In genomic region chr17:37406635-37407455, GRCh38 we compare ENCODE assay signal across 1 cellular context.
TF ChIP-seq lines count a peak whose summit lies in the region.

Gene ACACA (minus strand): TSS chr17:37406836. CDS start chr17:37406299, 537 bp downstream.
Gene TADA2A (plus strand): TSS chr17:37406886. CDS start chr17:37411366, 4,480 bp downstream.

TF ChIP-seq in HepG2, 621 proteins besides CTCF, POLR2A, EP300 and RAD21 (continued from another document and continues in another):
- no peak; the same call in 1 of the 2 replicates for TF ChIP-seq ARID5B (CRISPR knock-in tag; IDR thresholded peaks at IDR 0.05)
- TF ChIP-seq ZNF451 (CRISPR knock-in tag; IDR thresholded peaks at IDR 0.05), result peak; percentile 88
- no peak for TF ChIP-seq PREB (CRISPR knock-in tag; IDR thresholded peaks at IDR 0.05)
- TF ChIP-seq SP1 (IDR thresholded peaks at IDR 0.05), result no peak
- peak; percentile 43 for TF ChIP-seq SP1 (CRISPR knock-in tag; IDR thresholded peaks at IDR 0.05)
- TF ChIP-seq SETDB1 (CRISPR knock-in tag; IDR thresholded peaks at IDR 0.05; ENCODE audit: borderline replicate concordance), result no peak
- peak in 1 of 2 experiments; percentile 36; a peak in 1 of 4 replicates for TF ChIP-seq ATF4 (CRISPR knock-in tag; IDR thresholded peaks at IDR 0.05)
- peak; percentile 55 for TF ChIP-seq AGO2 (optimal IDR thresholded peaks at IDR 0.05; ENCODE audit: low read depth, low read length)
- TF ChIP-seq ZNF24 (IDR thresholded peaks at IDR 0.05), result no peak
- no peak for TF ChIP-seq PITX1 (CRISPR knock-in tag; IDR thresholded peaks at IDR 0.05)
- TF ChIP-seq ZSCAN21 (CRISPR knock-in tag; IDR thresholded peaks at IDR 0.05; ENCODE audit: borderline replicate concordance), result no peak
- no peak for TF ChIP-seq GZF1 (CRISPR knock-in tag; IDR thresholded peaks at IDR 0.05)
- TF ChIP-seq CREM (IDR thresholded peaks at IDR 0.05), result no peak
- no peak for TF ChIP-seq CREM (CRISPR knock-in tag; IDR thresholded peaks at IDR 0.05)
- no peak for TF ChIP-seq PLRG1 (conservative IDR thresholded peaks at IDR 0.05)
- peak; percentile 36; the same call in 1 of the 2 replicates for TF ChIP-seq ERF (CRISPR knock-in tag; IDR thresholded peaks at IDR 0.05)
- TF ChIP-seq ZNF232 (CRISPR knock-in tag; IDR thresholded peaks at IDR 0.05; ENCODE audit: borderline replicate concordance), result peak; percentile 75; the same call in 1 of the 2 replicates
- no peak for TF ChIP-seq XBP1 (CRISPR knock-in tag; IDR thresholded peaks at IDR 0.05)
- no peak for TF ChIP-seq CBX2 (IDR thresholded peaks at IDR 0.05; ENCODE audit: low read depth, low read length)
- TF ChIP-seq CBX2 (CRISPR knock-in tag; IDR thresholded peaks at IDR 0.05; ENCODE audit: low read depth), result no peak
- 0 out of 2 replicates have a peak, but pooled peaks have one; percentile 59 for TF ChIP-seq ZSCAN29 (CRISPR knock-in tag; conservative IDR thresholded peaks at IDR 0.05)
- TF ChIP-seq ZNF597 (CRISPR knock-in tag; IDR thresholded peaks at IDR 0.05), result no peak
- no peak for TF ChIP-seq MIER2 (CRISPR knock-in tag; IDR thresholded peaks at IDR 0.05)
- no peak for TF ChIP-seq ZNF207 (IDR thresholded peaks at IDR 0.05; ENCODE audit: borderline replicate concordance)
- no peak for TF ChIP-seq DDIT3 (CRISPR knock-in tag; IDR thresholded peaks at IDR 0.05)
- 0 out of 2 replicates have a peak, but pooled peaks have one; percentile 85 for TF ChIP-seq ZNF724P (CRISPR knock-in tag; IDR thresholded peaks at IDR 0.05; ENCODE audit: borderline replicate concordance)
- TF ChIP-seq ZNF33B (CRISPR knock-in tag; IDR thresholded peaks at IDR 0.05), result peak; percentile 85; the same call in 1 of the 2 replicates
- peak; percentile 39; the same call in 1 of the 2 replicates for TF ChIP-seq RARA (CRISPR knock-in tag; IDR thresholded peaks at IDR 0.05)
- no peak for TF ChIP-seq GFI1 (CRISPR knock-in tag; IDR thresholded peaks at IDR 0.05; ENCODE audit: borderline replicate concordance)
- TF ChIP-seq PRDM10 (CRISPR knock-in tag; IDR thresholded peaks at IDR 0.05; ENCODE audit: low read depth), result no peak
- TF ChIP-seq NFYB (CRISPR knock-in tag; IDR thresholded peaks at IDR 0.05), result 0 out of 2 replicates have a peak, but pooled peaks have one; percentile 19
- TF ChIP-seq ZBTB3 (CRISPR knock-in tag; IDR thresholded peaks at IDR 0.05; ENCODE audit: borderline replicate concordance, low read depth), result no peak
- no peak for TF ChIP-seq STAT6 (CRISPR knock-in tag; IDR thresholded peaks at IDR 0.05; ENCODE audit: borderline replicate concordance)
- TF ChIP-seq ZNF350 (CRISPR knock-in tag; IDR thresholded peaks at IDR 0.05; ENCODE audit: borderline replicate concordance, low read depth), result 0 out of 2 replicates have a peak, but pooled peaks have one; percentile 21
- no peak; the same call in 1 of the 2 replicates for TF ChIP-seq ZNF761 (CRISPR knock-in tag; conservative IDR thresholded peaks at IDR 0.05)
- TF ChIP-seq SPEN (CRISPR knock-in tag; IDR thresholded peaks at IDR 0.05; ENCODE audit: low read depth), result no peak
- TF ChIP-seq ZNF510 (CRISPR knock-in tag; IDR thresholded peaks at IDR 0.05; ENCODE audit: low read depth), result 0 out of 2 replicates have a peak, but pooled peaks have one; percentile 22
- TF ChIP-seq ZNF382 (CRISPR knock-in tag; IDR thresholded peaks at IDR 0.05; ENCODE audit: borderline replicate concordance), result no peak
- TF ChIP-seq JUNB (CRISPR knock-in tag; IDR thresholded peaks at IDR 0.05; ENCODE audit: borderline replicate concordance), result no peak
- 0 out of 2 replicates have a peak, but pooled peaks have one; percentile 17 for TF ChIP-seq NFYC (CRISPR knock-in tag; IDR thresholded peaks at IDR 0.05)
- no peak; the same call in 1 of the 2 replicates for TF ChIP-seq HDAC2 (CRISPR knock-in tag; IDR thresholded peaks at IDR 0.05)
- no peak for TF ChIP-seq ATM (IDR thresholded peaks at IDR 0.05; ENCODE audit: borderline replicate concordance)
- no peak for TF ChIP-seq ZNF672 (CRISPR knock-in tag; IDR thresholded peaks at IDR 0.05)
- TF ChIP-seq ZFP36 (IDR thresholded peaks at IDR 0.05; ENCODE audit: borderline replicate concordance, low read depth, low read length, partially characterized antibody), result no peak
- no peak for TF ChIP-seq NR1H2 (CRISPR knock-in tag; IDR thresholded peaks at IDR 0.05; ENCODE audit: borderline replicate concordance, low read depth)
- no peak for TF ChIP-seq ZBTB37 (CRISPR knock-in tag; IDR thresholded peaks at IDR 0.05)
- TF ChIP-seq SRSF9 (IDR thresholded peaks at IDR 0.05; ENCODE audit: borderline replicate concordance, insufficient read depth, low read depth, low read length, poor library complexity, severe bottlenecking), result no peak
- TF ChIP-seq MIXL1 (CRISPR knock-in tag; IDR thresholded peaks at IDR 0.05), result no peak; the same call in 1 of the 2 replicates
- TF ChIP-seq SSRP1 (CRISPR knock-in tag; IDR thresholded peaks at IDR 0.05), result no peak
- 0 out of 2 replicates have a peak, but pooled peaks have one; percentile 59 for TF ChIP-seq ELF3 (CRISPR knock-in tag; IDR thresholded peaks at IDR 0.05)
- TF ChIP-seq NR0B2 (CRISPR knock-in tag; IDR thresholded peaks at IDR 0.05), result peak; percentile 34; the same call in 1 of the 2 replicates
- no peak for TF ChIP-seq ZNF775 (CRISPR knock-in tag; IDR thresholded peaks at IDR 0.05; ENCODE audit: borderline replicate concordance)
- TF ChIP-seq ZNF616 (CRISPR knock-in tag; IDR thresholded peaks at IDR 0.05; ENCODE audit: low read depth), result no peak
- TF ChIP-seq KLF6 (CRISPR knock-in tag; IDR thresholded peaks at IDR 0.05), result peak; percentile 40; the same call in 1 of the 2 replicates
